15 cellular contexts compared by ENCODE assay signal in the genomic region with DNA sequence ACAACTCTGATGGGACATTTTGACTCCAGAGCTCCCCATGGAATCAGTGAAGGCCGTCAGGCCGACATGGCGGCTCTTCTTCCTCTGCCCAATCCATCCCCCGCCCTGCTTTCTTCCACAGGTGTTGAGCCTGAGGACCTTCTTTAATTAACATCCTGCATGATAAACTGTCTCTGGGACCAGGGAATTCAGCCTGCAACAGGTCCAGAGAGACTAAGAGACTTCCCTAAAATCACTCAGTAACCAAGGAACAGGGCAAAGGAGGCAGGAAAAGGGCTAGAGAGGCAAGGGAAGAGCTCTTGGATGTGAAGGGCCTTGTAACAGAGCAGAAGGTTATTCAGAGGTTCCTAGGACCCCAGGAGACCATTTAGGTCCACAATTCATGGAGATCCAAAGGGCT.
"Had no signal": no experiment of that assay in that cellular context is flagged by ENCODE, and none has a peak within 500 bp of the region (broad histone marks: within the 10 kb centered on the region; RNA-seq: fewer than 3 reads in every experiment).

No MANE protein-coding gene starts in this region.

- H3K27ac ChIP-seq: ascending aorta, coronary artery, ovary, right lobe of liver had no signal

- H3K27me3 ChIP-seq: ascending aorta, ovary, right lobe of liver had no signal

- H3K9me3 ChIP-seq: ascending aorta, ovary, right lobe of liver had no signal

- ATAC-seq: activated CD8-positive, alpha-beta T cell treated with anti-CD3 and anti-CD28 coated beads for 36 hours had no signal

- H3K27ac Mint-ChIP-seq: activated CD8-positive, alpha-beta T cell treated with anti-CD3 and anti-CD28 coated beads for 36 hours; activated T-cell treated with anti-CD3 and anti-CD28 coated beads, Interleukin-2, amount 50 U/mL, for 24 hours; activated T-helper 2 cell treated with anti-CD3 and anti-CD28 coated beads, Interferon-gamma antibody, Interleukin-2, Interleukin-4, amounts not matched to agents 10 μg/mL and 5 μg/mL and 100 μg/mL, durations not matched to agents 14 hours and 24 hours and 36 hours had no signal

- DNase-seq: activated CD4-positive, alpha-beta T cell treated with anti-CD3 and anti-CD28 coated beads for 4 hours; activated CD8-positive, alpha-beta T cell treated with anti-CD3 and anti-CD28 coated beads for 36 hours; activated naive CD4-positive, alpha-beta T cell treated with Interleukin-2 at 50 U/mL for 16 hours; activated T-cell treated with anti-CD3 and anti-CD28 coated beads, Interleukin-2, amount 50 U/mL, for 24 hours; foreskin melanocyte; glutamatergic neuron; hypothalamus; islet precursor cell; ovary; right lobe of liver; stimulated activated CD4-positive, alpha-beta T cell treated with anti-CD3 and anti-CD28 coated beads, Interleukin-4, amount 100 ng/mL, for 4 hours; stimulated activated naive CD4-positive, alpha-beta T cell had no signal

- H3K4me3 ChIP-seq: ascending aorta, coronary artery, ovary, right lobe of liver had no signal

- H3K4me3 Mint-ChIP-seq: activated CD8-positive, alpha-beta T cell treated with anti-CD3 and anti-CD28 coated beads for 36 hours; activated T-cell treated with anti-CD3 and anti-CD28 coated beads, Interleukin-2, amount 50 U/mL, for 24 hours had no signal

- H3K36me3 ChIP-seq: ascending aorta, ovary, right lobe of liver had no signal

- H3K9me3 Mint-ChIP-seq: activated CD8-positive, alpha-beta T cell treated with anti-CD3 and anti-CD28 coated beads for 36 hours; activated T-cell treated with anti-CD3 and anti-CD28 coated beads, Interleukin-2, amount 50 U/mL, for 24 hours; activated T-helper 2 cell treated with anti-CD3 and anti-CD28 coated beads, Interferon-gamma antibody, Interleukin-2, Interleukin-4, amounts not matched to agents 10 μg/mL and 5 μg/mL and 100 μg/mL, durations not matched to agents 14 hours and 24 hours and 36 hours had no signal
